22 cellular contexts compared by ENCODE assay signal in genomic region chr10:82660983-82661382, GRCh38.
"Had no signal": no experiment of that assay in that cellular context is flagged by ENCODE, and none has a peak within 500 bp of the region (broad histone marks: within the 10 kb centered on the region; RNA-seq: fewer than 3 reads in every experiment).

No MANE protein-coding gene starts in this region.

- H3K9ac ChIP-seq: parathyroid adenoma had no signal

- H3K79me2 ChIP-seq: hepatocyte, parathyroid adenoma had no signal

- H3K36me3 Mint-ChIP-seq: activated CD4-positive, alpha-beta memory T cell treated with anti-CD3 and anti-CD28 coated beads for 36 hours; activated naive CD4-positive, alpha-beta T cell treated with anti-CD3 and anti-CD28 coated beads, Interleukin-2, amount 50 U/mL, for 24 hours; type B pancreatic cell had no signal

- ATAC-seq: body of pancreas, left ventricle myocardium superior, right cardiac atrium had no signal

- DNase-seq: activated CD4-positive, alpha-beta memory T cell treated with anti-CD3 and anti-CD28 coated beads for 36 hours; activated CD4-positive, alpha-beta T cell treated with anti-CD3 and anti-CD28 coated beads for 48 hours; activated CD4-positive, CD25-positive, alpha-beta regulatory T cell; activated gamma-delta T cell; anterior cingulate cortex; body of pancreas; effector CD4-positive, alpha-beta T cell; foreskin melanocyte; left ventricle myocardium superior; mammary epithelial cell; nucleus accumbens; right cardiac atrium; stimulated activated CD4-positive, alpha-beta T cell treated with anti-CD3 and anti-CD28 coated beads, Interleukin-4, amount 100 ng/mL, for 24 hours; stimulated activated naive CD4-positive, alpha-beta T cell treated with Interleukin-2 at 50 U/mL for 16 hours had no signal

- H3K4me3 Mint-ChIP-seq: activated CD4-positive, alpha-beta memory T cell treated with anti-CD3 and anti-CD28 coated beads for 36 hours; activated naive CD4-positive, alpha-beta T cell treated with anti-CD3 and anti-CD28 coated beads, Interleukin-2, amount 50 U/mL, for 24 hours; dendritic cell treated with granulocyte-macrophage colony-stimulating factor and Interleukin-4, amounts not matched to agents 40 ng/mL and 50 ng/mL, for 4 days; type B pancreatic cell had no signal

- H3K4me3 ChIP-seq: body of pancreas, cardiac muscle cell, hepatocyte, thoracic aorta, vagina had no signal

- H3K4me1 Mint-ChIP-seq: activated naive CD4-positive, alpha-beta T cell treated with anti-CD3 and anti-CD28 coated beads, Interleukin-2, amount 50 U/mL, for 24 hours had no signal

- H3K27me3 ChIP-seq: body of pancreas, cardiac muscle cell, hepatocyte, vagina had no signal

- H3K4me2 ChIP-seq: hepatocyte had no signal

- H3K9me3 Mint-ChIP-seq: activated CD4-positive, alpha-beta memory T cell treated with anti-CD3 and anti-CD28 coated beads for 36 hours; activated naive CD4-positive, alpha-beta T cell treated with anti-CD3 and anti-CD28 coated beads, Interleukin-2, amount 50 U/mL, for 24 hours; dendritic cell treated with granulocyte-macrophage colony-stimulating factor and Interleukin-4, amounts not matched to agents 40 ng/mL and 50 ng/mL, for 4 days; type B pancreatic cell had no signal

- H3K27me3 Mint-ChIP-seq: activated CD4-positive, alpha-beta memory T cell treated with anti-CD3 and anti-CD28 coated beads for 36 hours; activated naive CD4-positive, alpha-beta T cell treated with anti-CD3 and anti-CD28 coated beads, Interleukin-2, amount 50 U/mL, for 24 hours; dendritic cell treated with granulocyte-macrophage colony-stimulating factor and Interleukin-4, amounts not matched to agents 40 ng/mL and 50 ng/mL, for 4 days; type B pancreatic cell had no signal

- H3K27ac ChIP-seq: body of pancreas, cardiac muscle cell, hepatocyte, parathyroid adenoma, thoracic aorta, vagina had no signal

- H3K36me3 ChIP-seq: cardiac muscle cell, thoracic aorta, vagina had no signal

- H3K4me1 ChIP-seq: body of pancreas, parathyroid adenoma, vagina had no signal

- H3K27ac Mint-ChIP-seq: activated CD4-positive, alpha-beta memory T cell treated with anti-CD3 and anti-CD28 coated beads for 36 hours; activated naive CD4-positive, alpha-beta T cell treated with anti-CD3 and anti-CD28 coated beads, Interleukin-2, amount 50 U/mL, for 24 hours; dendritic cell treated with granulocyte-macrophage colony-stimulating factor and Interleukin-4, amounts not matched to agents 40 ng/mL and 50 ng/mL, for 4 days; type B pancreatic cell had no signal
